Comparison of ENCODE assay signal across 11 cellular contexts in the genomic region with DNA sequence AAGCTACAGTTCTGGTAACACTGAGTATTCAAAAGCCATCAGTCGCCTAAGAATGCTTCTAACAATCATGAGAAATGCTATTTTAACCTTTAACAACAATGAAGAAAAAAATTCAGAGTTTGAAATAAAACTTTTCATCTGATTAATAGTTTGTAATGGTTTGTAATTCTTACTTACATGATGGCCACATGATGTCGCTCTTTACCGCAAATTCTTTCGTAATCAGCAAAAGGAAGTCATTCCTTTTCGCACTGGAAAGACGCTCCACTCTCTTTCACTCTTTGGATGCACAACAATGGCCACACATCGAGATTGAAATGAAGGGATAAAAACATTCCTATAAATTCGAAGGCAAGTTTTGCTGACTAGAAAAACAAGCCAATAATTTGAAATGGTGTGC. TPM values are rescaled to one million over a fixed set of nuclear protein-coding genes. Genes with fewer than 3 reads are reported as not detected.
DNase-seq lines count a peak whose midpoint lies in the region; ATAC-seq and TF ChIP-seq lines count a peak whose summit lies in the region.
"Had no signal": no experiment of that assay in that cellular context is flagged by ENCODE, and none has a peak within 500 bp of the region (broad histone marks: within the 10 kb centered on the region; RNA-seq: fewer than 3 reads in every experiment).

A gene with protein sequence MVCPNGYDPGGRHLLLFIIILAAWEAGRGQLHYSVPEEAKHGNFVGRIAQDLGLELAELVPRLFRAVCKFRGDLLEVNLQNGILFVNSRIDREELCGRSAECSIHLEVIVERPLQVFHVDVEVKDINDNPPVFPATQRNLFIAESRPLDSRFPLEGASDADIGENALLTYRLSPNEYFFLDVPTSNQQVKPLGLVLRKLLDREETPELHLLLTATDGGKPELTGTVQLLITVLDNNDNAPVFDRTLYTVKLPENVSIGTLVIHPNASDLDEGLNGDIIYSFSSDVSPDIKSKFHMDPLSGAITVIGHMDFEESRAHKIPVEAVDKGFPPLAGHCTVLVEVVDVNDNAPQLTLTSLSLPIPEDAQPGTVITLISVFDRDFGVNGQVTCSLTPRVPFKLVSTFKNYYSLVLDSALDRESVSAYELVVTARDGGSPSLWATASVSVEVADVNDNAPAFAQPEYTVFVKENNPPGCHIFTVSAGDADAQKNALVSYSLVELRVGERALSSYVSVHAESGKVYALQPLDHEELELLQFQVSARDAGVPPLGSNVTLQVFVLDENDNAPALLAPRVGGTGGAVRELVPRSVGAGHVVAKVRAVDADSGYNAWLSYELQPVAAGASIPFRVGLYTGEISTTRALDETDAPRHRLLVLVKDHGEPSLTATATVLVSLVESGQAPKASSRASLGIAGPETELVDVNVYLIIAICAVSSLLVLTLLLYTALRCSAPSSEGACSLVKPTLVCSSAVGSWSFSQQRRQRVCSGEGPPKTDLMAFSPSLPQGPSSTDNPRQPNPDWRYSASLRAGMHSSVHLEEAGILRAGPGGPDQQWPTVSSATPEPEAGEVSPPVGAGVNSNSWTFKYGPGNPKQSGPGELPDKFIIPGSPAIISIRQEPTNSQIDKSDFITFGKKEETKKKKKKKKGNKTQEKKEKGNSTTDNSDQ (plus strand): TSS at position 277 of the 400 bp plus-strand sequence. CDS start 115 bp downstream, at position 392.

- no TSS peak for BruUV-seq in IMR-90 (replicated peaks; lab: Mats Ljungman, UMichigan)

- no peak for TF ChIP-seq RAD21 in IMR-90 (IDR thresholded peaks at IDR 0.05; ENCODE audit: low read length)

- no peak within 1 kb of the TSS for H3K56ac ChIP-seq in IMR-90 (ENCODE audit: extremely low read depth, insufficient read depth, low read length)

- no peak within 1 kb of the TSS for H2BK120ac ChIP-seq in IMR-90 (ENCODE audit: low read depth, low read length)

- H3K9me3 ChIP-seq in IMR-90 (ENCODE audit: control insufficient read depth, insufficient read depth, low read length) (peaks cover 22% of the 10 kb centered on the region), lower lobe of right lung (peaks cover 20% of the 10 kb centered on the region)

- no peak within 1 kb of the TSS for H2BK15ac ChIP-seq in IMR-90 (ENCODE audit: low read depth, low read length)

- H4K8ac ChIP-seq in IMR-90 (ENCODE audit: low read depth in 2 of 2, low read length in 2 of 2): no peak within 1 kb of the TSS

- no peak within 1 kb of the TSS for H3K23ac ChIP-seq in IMR-90 (ENCODE audit: low read depth, low read length)

- in situ Hi-C loops in IMR-90 (cut with MboI; ENCODE audit: low sequenced_read_pairs): no loop called here

- H4K91ac ChIP-seq in IMR-90 (ENCODE audit: insufficient read depth, low read depth, low read length): no peak within 1 kb of the TSS

- no peak within 1 kb of the TSS for H2BK5ac ChIP-seq in IMR-90 (ENCODE audit: low read depth, low read length, poor library complexity, severe bottlenecking)

- no peak for ATAC-seq in IMR-90 (ENCODE audit: low read depth)
- ATAC-seq in lower lobe of right lung: no peak
- ATAC-seq in GM18909 (IDR thresholded peaks at IDR 0.05; ENCODE audit: poor library complexity, unreplicated experiment): no peak
- ATAC-seq: stimulated activated memory B cell treated with anti-CD40 and anti-IgM and Interleukin-4, amounts not matched to agents 10 μg/mL and 1 μg/mL and 100 μg/mL, for 72 hours had no signal

- H3K9ac ChIP-seq in IMR-90 (ENCODE audit: low read depth, low read length): no peak within 1 kb of the TSS

- peak within 1 kb of the TSS; percentile 49 for H2AFZ ChIP-seq in IMR-90 (replicated peaks; ENCODE audit: low read length, poor library complexity)

- no CpG with 5 or more reads among the region's 8 CpGs for WGBS in IMR-90 (ENCODE audit: extremely low coverage in 2 of 2, insufficient read length in 1 of 2), 2 experiments

- H3K36me3 ChIP-seq in IMR-90 (ENCODE audit: control insufficient read depth, insufficient read depth, low read length) (no peaks in the 10 kb centered on the region), lower lobe of right lung (no peaks in the 10 kb centered on the region)

- no peak within 1 kb of the TSS for H4K5ac ChIP-seq in IMR-90 (ENCODE audit: low read depth, low read length)

- DNase-seq in AG09309 (ENCODE audit: low read depth) (no peak), IMR-90 (peak; percentile 2), cerebellum (ENCODE audit: low spot score) (no peak), lower lobe of right lung (no peak), DMS79 (lab: John Stamatoyannopoulos, UW) (no peak), HUDEP-2 (lab: John Stamatoyannopoulos, UW; ENCODE audit: unreplicated experiment in 76 of 76) (no peak), GM19238 (ENCODE audit: insufficient read length, low spot score) (no peak)
- DNase-seq: caudate nucleus, T1000 had no signal

- H3K4ac ChIP-seq in IMR-90 (ENCODE audit: low read depth, low read length): no peak within 1 kb of the TSS

- H4K20me1 ChIP-seq in IMR-90 (ENCODE audit: insufficient read depth, low read length): no peaks in the 10 kb centered on the region

- TF ChIP-seq CTCF in AG09309 (IDR thresholded peaks at IDR 0.05; ENCODE audit: control insufficient read depth, insufficient read depth, low read depth, low read length, missing control alignments) (no peak), IMR-90 (conservative IDR thresholded peaks at IDR 0.05; ENCODE audit: low read depth, low read length) (peak; percentile 15; the same call in 1 of the 2 replicates), lower lobe of right lung (IDR thresholded peaks at IDR 0.05) (no peak)

- CTCF ChIA-PET in IMR-90 (lab: Yijun Ruan, JAX): no interaction called here

- H2AK9ac ChIP-seq in IMR-90 (replicated peaks; ENCODE audit: low read depth, low read length, poor library complexity): no peak within 1 kb of the TSS

- POLR2A ChIA-PET in IMR-90 (lab: Charles Lee; ENCODE audit: unreplicated experiment): no interaction called here

- no peak within 1 kb of the TSS for H3K14ac ChIP-seq in IMR-90 (replicated peaks; ENCODE audit: low read depth, low read length)

- H3K9me1 ChIP-seq in IMR-90 (ENCODE audit: insufficient read depth, low read length): no peaks in the 10 kb centered on the region

- H3K4me3 ChIP-seq in AG09309 (ENCODE audit: control insufficient read depth, low read depth, low read length) (peak within 1 kb of the TSS; percentile 24), IMR-90 (ENCODE audit: insufficient read depth, low read depth, low read length) (0 out of 2 replicates have a peak within 1 kb of the TSS, but pooled peaks have one; percentile 7), lower lobe of right lung (peak within 1 kb of the TSS; percentile 28)

- no peaks in the 10 kb centered on the region for H3K27me3 ChIP-seq in IMR-90 (ENCODE audit: control insufficient read depth, insufficient read depth, low read length)
- H3K27me3 ChIP-seq in lower lobe of right lung (ENCODE audit: low read depth): peaks cover 28% of the 10 kb centered on the region

- H3K4me1 ChIP-seq in IMR-90 (ENCODE audit: control insufficient read depth, insufficient read depth, low read length) (no peaks in the 10 kb centered on the region), lower lobe of right lung (no peaks in the 10 kb centered on the region)

- no peaks in the 10 kb centered on the region for H3K79me1 ChIP-seq in IMR-90 (ENCODE audit: low read depth in 1 of 2, low read length in 2 of 2)

- no peak for TF ChIP-seq POLR2A in IMR-90 (IDR thresholded peaks at IDR 0.05; ENCODE audit: low read depth, low read length)

- H3K4me2 ChIP-seq in IMR-90 (ENCODE audit: low read depth, low read length): no peak within 1 kb of the TSS

- no peak within 1 kb of the TSS for H3K18ac ChIP-seq in IMR-90 (ENCODE audit: low read depth, low read length)

- intact Hi-C loops in IMR-90 (cut with micrococcal nuclease): no loop called here
- intact Hi-C loops in lower lobe of right lung (cut with DNase I): no loop called here

- no peak within 1 kb of the TSS for H2BK20ac ChIP-seq in IMR-90 (ENCODE audit: low read depth, low read length)

- H3K27ac ChIP-seq in IMR-90 (ENCODE audit: insufficient read depth, low read length) (no peak within 1 kb of the TSS), lower lobe of right lung (no peak within 1 kb of the TSS)

- dilution Hi-C loops in IMR-90 (cut with HindIII; ENCODE audit: low sequenced_read_pairs, unreplicated experiment): no loop called here

- H2AK5ac ChIP-seq in IMR-90 (ENCODE audit: low read depth, low read length): no peak within 1 kb of the TSS

TF ChIP-seq in IMR-90, 13 proteins besides CTCF, POLR2A, EP300 and RAD21:
- TF ChIP-seq MXI1 (IDR thresholded peaks at IDR 0.05; ENCODE audit: borderline replicate concordance, low read depth, low read length) (no peak), FOS (IDR thresholded peaks at IDR 0.05; ENCODE audit: low read depth, low read length) (no peak), BHLHE40 (IDR thresholded peaks at IDR 0.05; ENCODE audit: low read depth, low read length) (no peak)
- TF ChIP-seq, protein P1, sequence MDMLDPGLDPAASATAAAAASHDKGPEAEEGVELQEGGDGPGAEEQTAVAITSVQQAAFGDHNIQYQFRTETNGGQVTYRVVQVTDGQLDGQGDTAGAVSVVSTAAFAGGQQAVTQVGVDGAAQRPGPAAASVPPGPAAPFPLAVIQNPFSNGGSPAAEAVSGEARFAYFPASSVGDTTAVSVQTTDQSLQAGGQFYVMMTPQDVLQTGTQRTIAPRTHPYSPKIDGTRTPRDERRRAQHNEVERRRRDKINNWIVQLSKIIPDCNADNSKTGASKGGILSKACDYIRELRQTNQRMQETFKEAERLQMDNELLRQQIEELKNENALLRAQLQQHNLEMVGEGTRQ (IDR thresholded peaks at IDR 0.05; ENCODE audit: low read depth, low read length): no peak
- TF ChIP-seq, protein P2, sequence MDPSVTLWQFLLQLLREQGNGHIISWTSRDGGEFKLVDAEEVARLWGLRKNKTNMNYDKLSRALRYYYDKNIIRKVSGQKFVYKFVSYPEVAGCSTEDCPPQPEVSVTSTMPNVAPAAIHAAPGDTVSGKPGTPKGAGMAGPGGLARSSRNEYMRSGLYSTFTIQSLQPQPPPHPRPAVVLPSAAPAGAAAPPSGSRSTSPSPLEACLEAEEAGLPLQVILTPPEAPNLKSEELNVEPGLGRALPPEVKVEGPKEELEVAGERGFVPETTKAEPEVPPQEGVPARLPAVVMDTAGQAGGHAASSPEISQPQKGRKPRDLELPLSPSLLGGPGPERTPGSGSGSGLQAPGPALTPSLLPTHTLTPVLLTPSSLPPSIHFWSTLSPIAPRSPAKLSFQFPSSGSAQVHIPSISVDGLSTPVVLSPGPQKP (IDR thresholded peaks at IDR 0.05; ENCODE audit: borderline replicate concordance, low read depth, low read length): no peak

RNA-seq across cellular contexts. Expression of the gene that starts here (rescaled TPM):
- total RNA-seq in IMR-90 (2012; rRNA removed) (under 0.01 and 0.18 TPM in 2 replicates), cerebellum (17.1 TPM), lower lobe of right lung (0.15 TPM)
- 0.10 and 0.16 TPM in 2 replicates for polyA plus RNA-seq in IMR-90 (2012; rRNA removed)
- 0.18 and 0.33 TPM in 2 replicates for polyA plus RNA-seq in IMR-90 (2012; cell fraction: cytosol; rRNA removed)
- polyA plus RNA-seq in IMR-90 (2012; cell fraction: nucleus; rRNA removed; ENCODE audit: low replicate concordance): 0.17 and 0.26 TPM in 2 replicates

Comparison
In these comparisons a context has a peak if more than half of its experiments do, and no peak if none do; other contexts are left out.
1. RNA of the gene that starts here (total RNA-seq): 17.1 TPM in cerebellum (single experiment); under 0.01 to 0.18 TPM in IMR-90 and 0.15 TPM in lower lobe of right lung (single experiment); every median in the first group is over 10 times any median in the second.
2. Peak in DNase-seq and H3K4me3 ChIP-seq in IMR-90; RNA of the gene not detected or under 1 TPM.
3. Peak in every context shown above with its lines, with median percentiles within 50 percentile points of each other: H3K4me3 ChIP-seq.